In genomic region chr11:76689861-76690260, GRCh38 we compare ENCODE assay signal across 15 cellular contexts. TPM values are rescaled to one million over a fixed set of nuclear protein-coding genes. Genes with fewer than 3 reads are reported as not detected.
DNase-seq lines count a peak whose midpoint lies in the region; ATAC-seq and TF ChIP-seq lines count a peak whose summit lies in the region.
"Had no signal": no experiment of that assay in that cellular context is flagged by ENCODE, and none has a peak within 500 bp of the region (broad histone marks: within the 10 kb centered on the region; RNA-seq: fewer than 3 reads in every experiment).

No MANE protein-coding gene starts in this region.

- H3K4me3 Mint-ChIP-seq in dendritic cell treated with granulocyte-macrophage colony-stimulating factor and Interleukin-4, amounts not matched to agents 40 ng/mL and 50 ng/mL, for 4 days: no peak overlapping the region
- H3K4me3 Mint-ChIP-seq in neural crest cell: no peak overlapping the region
- H3K4me3 Mint-ChIP-seq in natural killer cell: no peak overlapping the region
- H3K4me3 Mint-ChIP-seq: CD4-positive, alpha-beta T cell; IgD-negative memory B cell had no signal

- no peaks in the 10 kb centered on the region for H3K36me3 ChIP-seq in HEK293 (ENCODE audit: control insufficient read depth in 2 of 2, insufficient read depth in 1 of 2, low read length in 2 of 2)
- no peaks in the 10 kb centered on the region for H3K36me3 ChIP-seq in smooth muscle cell (ENCODE audit: low read depth)
- H3K36me3 ChIP-seq: BE2C had no signal

- POLR2A ChIA-PET in HEK293 (lab: Yijun Ruan, JAX): no interaction called here

- H3F3A ChIP-seq in smooth muscle cell (ENCODE audit: low read depth): no peaks in the 10 kb centered on the region

- peak overlapping the region; percentile 48 for H2AFZ ChIP-seq in smooth muscle cell (ENCODE audit: low read depth)
- H2AFZ ChIP-seq: GM23248 had no signal

- H3K4me1 Mint-ChIP-seq in dendritic cell treated with granulocyte-macrophage colony-stimulating factor and Interleukin-4, amounts not matched to agents 40 ng/mL and 50 ng/mL, for 4 days (ENCODE audit: low read depth): peaks cover 81% of the 10 kb centered on the region
- H3K4me1 Mint-ChIP-seq in neural crest cell: peaks cover 20% of the 10 kb centered on the region
- H3K4me1 Mint-ChIP-seq in natural killer cell: peaks cover 13 to 14% of the 10 kb centered on the region in 2 donors

- H3K79me2 ChIP-seq in smooth muscle cell (ENCODE audit: low read depth): no peaks in the 10 kb centered on the region

- H3K27ac Mint-ChIP-seq in dendritic cell treated with granulocyte-macrophage colony-stimulating factor and Interleukin-4, amounts not matched to agents 40 ng/mL and 50 ng/mL, for 4 days: peak overlapping the region; percentile 82
- peak overlapping the region; percentile 78 for H3K27ac Mint-ChIP-seq in neural crest cell (ENCODE audit: unreplicated experiment)
- no peak overlapping the region for H3K27ac Mint-ChIP-seq in natural killer cell
- H3K27ac Mint-ChIP-seq: CD4-positive, alpha-beta T cell had no signal

- no peak for ATAC-seq in natural killer cell
- no peak for ATAC-seq in HG02571 (IDR thresholded peaks at IDR 0.05; ENCODE audit: unreplicated experiment)
- ATAC-seq: HCT116 had no signal

- peaks cover 15% of the 10 kb centered on the region for H3K27me3 Mint-ChIP-seq in dendritic cell treated with granulocyte-macrophage colony-stimulating factor and Interleukin-4, amounts not matched to agents 40 ng/mL and 50 ng/mL, for 4 days
- H3K27me3 Mint-ChIP-seq in neural crest cell (ENCODE audit: low read depth) (no peaks in the 10 kb centered on the region), natural killer cell (ENCODE audit: low read depth in 2 of 2) (peaks cover 0 to 6% of the 10 kb centered on the region in 2 donors)
- H3K27me3 Mint-ChIP-seq: CD4-positive, alpha-beta T cell had no signal

- H3K36me3 Mint-ChIP-seq in dendritic cell treated with granulocyte-macrophage colony-stimulating factor and Interleukin-4, amounts not matched to agents 40 ng/mL and 50 ng/mL, for 4 days (ENCODE audit: low read depth): no peaks in the 10 kb centered on the region
- H3K36me3 Mint-ChIP-seq in neural crest cell (ENCODE audit: low read depth): no peaks in the 10 kb centered on the region
- no peaks in the 10 kb centered on the region for H3K36me3 Mint-ChIP-seq in natural killer cell
- H3K36me3 Mint-ChIP-seq: IgD-negative memory B cell had no signal

- peak overlapping the region; percentile 62 for H3K4me2 ChIP-seq in smooth muscle cell

- H3K4me1 ChIP-seq in HEK293 (ENCODE audit: control insufficient read depth, insufficient read depth, low read length) (no peaks in the 10 kb centered on the region), smooth muscle cell (ENCODE audit: low read depth) (no peaks in the 10 kb centered on the region)
- H3K4me1 ChIP-seq: BE2C, Caco-2 had no signal

- H3K27me3 ChIP-seq in smooth muscle cell (ENCODE audit: low read depth): no peaks in the 10 kb centered on the region
- H3K27me3 ChIP-seq: BE2C had no signal

- intact Hi-C loops in dendritic cell treated with granulocyte-macrophage colony-stimulating factor and Interleukin-4, amounts not matched to agents 40 ng/mL and 50 ng/mL, for 4 days (cut with micrococcal nuclease): no loop called here
- intact Hi-C loops in natural killer cell (cut with micrococcal nuclease): no loop called here

- CTCF ChIA-PET in HEK293 (lab: Yijun Ruan, JAX): no interaction called here

- 89% methylated on average over 8 of the region's 8 CpGs for WGBS in smooth muscle cell (ENCODE audit: low lambda C conversion rate)

- H3K9me3 Mint-ChIP-seq in dendritic cell treated with granulocyte-macrophage colony-stimulating factor and Interleukin-4, amounts not matched to agents 40 ng/mL and 50 ng/mL, for 4 days: no peaks in the 10 kb centered on the region
- H3K9me3 Mint-ChIP-seq in neural crest cell (no peaks in the 10 kb centered on the region), natural killer cell (no peaks in the 10 kb centered on the region)
- H3K9me3 Mint-ChIP-seq: CD4-positive, alpha-beta T cell; IgD-negative memory B cell had no signal

- no peaks in the 10 kb centered on the region for H4K20me1 ChIP-seq in smooth muscle cell (ENCODE audit: low read depth)

- TF ChIP-seq CTCF in HEK293 (tag by site-specific recombination; IDR thresholded peaks at IDR 0.05) (no peak), neural crest cell (conservative IDR thresholded peaks at IDR 0.05) (no peak), smooth muscle cell (IDR thresholded peaks at IDR 0.05; ENCODE audit: borderline replicate concordance, insufficient read depth, poor library complexity, severe bottlenecking) (no peak), natural killer cell (IDR thresholded peaks at IDR 0.05) (no peak)

- H3K9me3 ChIP-seq in HEK293 (ENCODE audit: control insufficient read depth, insufficient read depth, low read depth, low read length): no peaks in the 10 kb centered on the region
- H3K9me3 ChIP-seq in smooth muscle cell (replicated peaks; ENCODE audit: low read depth): no peaks in the 10 kb centered on the region
- H3K9me3 ChIP-seq: BE2C, Caco-2 had no signal

- no peak overlapping the region for H3K4me3 ChIP-seq in HEK293 (ENCODE audit: low read depth, low read length)
- no peak overlapping the region for H3K4me3 ChIP-seq in smooth muscle cell
- H3K4me3 ChIP-seq: GM23248 had no signal

- DNase-seq in neural crest cell (ENCODE audit: low read depth, low spot score) (no peak), smooth muscle cell (lab: John Stamatoyannopoulos, UW; ENCODE audit: unreplicated experiment) (no peak), activated gamma-delta T cell treated with Interleukin-2 at 50 U/mL for 16 hours (no peak), natural killer cell (no peak)
- DNase-seq: BE2C; Caco-2; CD4-positive, alpha-beta T cell; GM23248; KG1 had no signal

- H3K9ac ChIP-seq in smooth muscle cell (ENCODE audit: low read depth): peak overlapping the region; percentile 60
- H3K9ac ChIP-seq: GM23248 had no signal

- H3K27ac ChIP-seq in HEK293 (ENCODE audit: extremely low read depth, low read depth, low read length): no peak overlapping the region
- peak overlapping the region; percentile 81 for H3K27ac ChIP-seq in smooth muscle cell (ENCODE audit: low read depth)
- H3K27ac ChIP-seq: GM23248 had no signal

TF ChIP-seq in HEK293, 187 proteins besides CTCF, POLR2A, EP300 and RAD21:
- TF ChIP-seq ZBTB17 (tag by site-specific recombination; IDR thresholded peaks at IDR 0.05) (no peak), ZNF248 (tag by site-specific recombination; IDR thresholded peaks at IDR 0.05) (no peak), ZIC2 (tag by site-specific recombination; IDR thresholded peaks at IDR 0.05) (peak; percentile 96), ZNF2 (tag by site-specific recombination; IDR thresholded peaks at IDR 0.05) (no peak), ZNF768 (tag by site-specific recombination; IDR thresholded peaks at IDR 0.05) (no peak), ZNF660 (tag by site-specific recombination; IDR thresholded peaks at IDR 0.05) (no peak)

RNA-seq across cellular contexts. Expression of gene LRRC32, which starts 19.3 kb away (rescaled TPM):
- total RNA-seq in neural crest cell (0.61 and 0.77 TPM in 2 replicates), smooth muscle cell (147 and 171 TPM in 2 replicates), natural killer cell (1 to 10 TPM in 2 of 3 donors, under 1 TPM in 1; 0.14 to 1.4 (median 1.4) TPM)
- polyA plus RNA-seq in smooth muscle cell: 330 and 444 TPM in 2 replicates
- total RNA-seq: A172 had no signal
- polyA plus RNA-seq: IgD-negative memory B cell had no signal

Comparison
In these comparisons a context has a peak if more than half of its experiments do, and no peak if none do; other contexts are left out.
1. H3K27ac Mint-ChIP-seq: peak in dendritic cell treated with granulocyte-macrophage colony-stimulating factor and Interleukin-4, amounts not matched to agents 40 ng/mL and 50 ng/mL, for 4 days (single experiment) and neural crest cell (single experiment); none in natural killer cell (0 of 2).
2. RNA of gene LRRC32, which starts 19.3 kb away (total RNA-seq): 147 to 171 TPM in smooth muscle cell; 0.14 to 1.4 TPM in natural killer cell and 0.61 to 0.77 TPM in neural crest cell; every median in the first group is over 10 times any median in the second.